In genomic region chr6:143059616-143060353, GRCh38 we compare ENCODE assay signal across 8 cellular contexts. TPM values are rescaled to one million over a fixed set of nuclear protein-coding genes. Genes with fewer than 3 reads are reported as not detected.
DNase-seq lines count a peak whose midpoint lies in the region; ATAC-seq, FAIRE-seq and TF ChIP-seq lines count a peak whose summit lies in the region.

No MANE protein-coding gene starts in this region.

- FAIRE-seq in urothelium cell line (lab: Jason Lieb, UNC) = no peak

- H3K27ac Mint-ChIP-seq in naive B cell = peak overlapping the region; percentile 92 to 98 (median 96)

- no peaks in the 10 kb centered on the region for H3K36me3 Mint-ChIP-seq in naive B cell

- DNase-seq in NCI-H1417 (lab: John Stamatoyannopoulos, UW) (peak in 2 of 3 experiments; percentile 36 to 68), NCI-H1417 treated with DMSO at 0.1 percent for 48 hours (lab: John Stamatoyannopoulos, UW) (no peak), HuH-7.5 (ENCODE audit: low spot score) (peak; percentile 20), epithelial cell of proximal tubule (ENCODE audit: low read depth) (peak; percentile 64), naive B cell (peak; percentile 3), urothelium cell line (ENCODE audit: low spot score) (peak; percentile 61), middle frontal gyrus (ENCODE audit: extremely low spot score, low spot score) (no peak)

- TF ChIP-seq CTCF in WI38 (IDR thresholded peaks at IDR 0.05; ENCODE audit: low read depth, low read length) (no peak), epithelial cell of proximal tubule (conservative IDR thresholded peaks at IDR 0.05; ENCODE audit: low read depth, low read length) (no peak)

- H3K4me3 ChIP-seq in WI38 (ENCODE audit: low read depth, low read length) (peak overlapping the region; percentile 73), epithelial cell of proximal tubule (ENCODE audit: low read depth, low read length) (peak overlapping the region; percentile 83)

- no peaks in the 10 kb centered on the region for H3K27me3 Mint-ChIP-seq in naive B cell

- H3K4me1 Mint-ChIP-seq in naive B cell = peaks cover 14 to 20% (median 16%) of the 10 kb centered on the region in 3 donors

- H3K4me3 Mint-ChIP-seq in naive B cell = peak overlapping the region; percentile 90 to 98 (median 96)

- H3K9me3 Mint-ChIP-seq in naive B cell = peaks cover 0 to 4% (median 0%) of the 10 kb centered on the region in 7 donors

- ATAC-seq in naive B cell (ENCODE audit: low read depth in 2 of 2) = no peak

RNA-seq across cellular contexts. Expression of gene AIG1, which starts 0.9 kb away (rescaled TPM):
- 40.8 and 47.4 TPM in 2 replicates for total RNA-seq in epithelial cell of proximal tubule
- 10 to 100 TPM in 4 of 6 donors, 1 to 10 TPM in 2; 8.2 to 14.7 (median 12.3) TPM for polyA plus RNA-seq in naive B cell (ENCODE audit: low read depth in 6 of 6)

Comparison
In these comparisons a context has a peak if more than half of its experiments do, and no peak if none do; other contexts are left out.
1. DNase-seq: peak in NCI-H1417 (2 of 3), HuH-7.5 (single experiment), epithelial cell of proximal tubule (single experiment), naive B cell (single experiment) and urothelium cell line (single experiment); none in NCI-H1417 treated with DMSO at 0.1 percent for 48 hours (single experiment) and middle frontal gyrus (single experiment).